Comparison of ENCODE assay signal across 32 cellular contexts in the genomic region with DNA sequence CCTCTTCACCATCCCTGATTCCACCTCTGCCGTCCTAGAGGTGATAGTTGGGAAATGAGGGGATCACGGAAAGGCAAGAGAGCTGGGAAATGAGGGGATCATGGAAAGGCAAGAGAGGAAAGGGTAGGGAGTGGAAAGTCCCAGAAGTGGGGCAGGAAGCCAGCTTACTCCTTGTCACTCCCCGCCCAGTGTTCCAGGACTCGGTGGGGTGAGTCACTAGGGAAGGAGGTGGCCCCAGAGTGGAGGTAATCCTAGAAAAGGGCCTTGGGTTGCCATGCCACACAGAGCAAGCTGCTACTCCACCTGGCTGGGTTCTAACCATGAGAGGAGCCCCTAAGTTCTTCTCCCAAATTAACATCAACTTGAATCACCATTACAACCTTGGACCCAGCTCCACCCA. TPM values are rescaled to one million over a fixed set of nuclear protein-coding genes. Genes with fewer than 3 reads are reported as not detected.
DNase-seq lines count a peak whose midpoint lies in the region; ATAC-seq and TF ChIP-seq lines count a peak whose summit lies in the region.
"Had no signal": no experiment of that assay in that cellular context is flagged by ENCODE, and none has a peak within 500 bp of the region (broad histone marks: within the 10 kb centered on the region; RNA-seq: fewer than 3 reads in every experiment).

No MANE protein-coding gene starts in this region.

- no peak overlapping the region for H2AFZ ChIP-seq in GM23248

- POLR2A ChIA-PET in RWPE1 (lab: Yijun Ruan, JAX; ENCODE audit: low non-redundant PET): no interaction called here

- intact Hi-C loops in Right ventricle myocardium superior (cut with DNase I): no loop called here

- CTCF ChIA-PET in RWPE1 (lab: Yijun Ruan, JAX): interaction anchor here (0.7 to 2.0 kb wide), 4 partner anchors 10 to 30 kb away, joined by 3 to 6 read pairs (median 5); no protein-coding TSS in a partner anchor

- H3K36me3 Mint-ChIP-seq in progenitor cell of endocrine pancreas (ENCODE audit: insufficient read depth): no peaks in the 10 kb centered on the region
- H3K36me3 Mint-ChIP-seq: activated naive CD8-positive, alpha-beta T cell treated with anti-CD3 and anti-CD28 coated beads, Interleukin-2, amount 10 ng/mL, durations not matched to agents 7 days and 5 days; CD8-positive, alpha-beta T cell had no signal

- H3K9me2 ChIP-seq in GM23248 (ENCODE audit: insufficient read depth): no peaks in the 10 kb centered on the region

- peaks cover 49% of the 10 kb centered on the region for H3K27me3 Mint-ChIP-seq in progenitor cell of endocrine pancreas
- H3K27me3 Mint-ChIP-seq: activated T-cell treated with anti-CD3 and anti-CD28 coated beads, Interleukin-2, amount 50 U/mL, for 24 hours had no signal

- DNase-seq in GM23248 (peak; percentile 52), RWPE1 (ENCODE audit: low spot score) (peak; percentile 44), fibroblast of mammary gland (ENCODE audit: low read depth) (peak; percentile 30), renal cortical epithelial cell (ENCODE audit: low read depth) (peak; percentile 47), NCI-H1436 treated with DMSO at 0.1 percent for 48 hours (lab: John Stamatoyannopoulos, UW) (no peak), Kasumi-1 (lab: John Stamatoyannopoulos, UW) (no peak), progenitor cell of endocrine pancreas (ENCODE audit: low spot score, unreplicated experiment) (no peak), Right ventricle myocardium superior (no peak)
- DNase-seq: activated CD4-positive, alpha-beta T cell treated with anti-CD3 and anti-CD28 coated beads for 4 hours; activated gamma-delta T cell; activated naive CD8-positive, alpha-beta T cell treated with anti-CD3 and anti-CD28 coated beads, Interleukin-2, amount 10 ng/mL, durations not matched to agents 7 days and 5 days; activated T-cell treated with anti-CD3 and anti-CD28 coated beads, Interleukin-2, amount 50 U/mL, for 24 hours; CD8-positive, alpha-beta T cell; heart left ventricle; kidney glomerular epithelial cell; NCI-H1417 treated with DMSO at 0.1 percent for 48 hours; NCI-H2107; NCI-H446; SHP77; stimulated activated CD4-positive, alpha-beta T cell treated with anti-CD3 and anti-CD28 coated beads, Interleukin-4, amount 100 ng/mL, for 4 hours; stimulated activated naive CD4-positive, alpha-beta T cell treated with Interleukin-2 at 50 U/mL for 16 hours; testis; uterus had no signal

- no peak overlapping the region for H3K27ac ChIP-seq in GM23248
- peak overlapping the region; percentile 83 for H3K27ac ChIP-seq in RWPE1
- H3K27ac ChIP-seq: heart left ventricle, testis, uterus, VCaP had no signal

- H3K27me3 ChIP-seq in GM23248 (replicated peaks; ENCODE audit: insufficient read depth): no peaks in the 10 kb centered on the region
- H3K27me3 ChIP-seq: testis, uterus had no signal

- no peak overlapping the region for H3K4me2 ChIP-seq in GM23248 (ENCODE audit: unreplicated experiment)

- H3K4me3 ChIP-seq in GM23248 (no peak overlapping the region), fibroblast of mammary gland (ENCODE audit: control insufficient read depth, low read depth, low read length) (no peak overlapping the region)
- H3K4me3 ChIP-seq: heart left ventricle, testis, uterus had no signal

- peaks cover 3% of the 10 kb centered on the region; the same call in 1 of the 2 replicates for H3F3A ChIP-seq in GM23248 (ENCODE audit: insufficient read depth)

- no peaks in the 10 kb centered on the region for H3K36me3 ChIP-seq in GM23248 (ENCODE audit: low read depth)
- H3K36me3 ChIP-seq: heart left ventricle, uterus had no signal

- H3K27ac Mint-ChIP-seq in progenitor cell of endocrine pancreas: no peak overlapping the region
- H3K27ac Mint-ChIP-seq: activated naive CD8-positive, alpha-beta T cell treated with anti-CD3 and anti-CD28 coated beads, Interleukin-2, amount 10 ng/mL, durations not matched to agents 7 days and 5 days; activated T-cell treated with anti-CD3 and anti-CD28 coated beads, Interleukin-2, amount 50 U/mL, for 24 hours; CD8-positive, alpha-beta T cell had no signal

- in situ Hi-C loops in GM23248 (cut with MboI): no loop called here

- no peak for TF ChIP-seq CTCF in RWPE1 (conservative IDR thresholded peaks at IDR 0.05; ENCODE audit: low read depth)
- TF ChIP-seq CTCF in fibroblast of mammary gland (conservative IDR thresholded peaks at IDR 0.05; ENCODE audit: control insufficient read depth, insufficient read depth, low read depth, low read length): no peak
- TF ChIP-seq CTCF in progenitor cell of endocrine pancreas (IDR thresholded peaks at IDR 0.05; ENCODE audit: unreplicated experiment): no peak

- no peaks in the 10 kb centered on the region for H3K9me3 ChIP-seq in GM23248 (ENCODE audit: low read depth)
- H3K9me3 ChIP-seq: heart left ventricle, testis, uterus had no signal

- no peaks in the 10 kb centered on the region for H3K79me2 ChIP-seq in GM23248 (ENCODE audit: insufficient read depth)

- H3K4me1 ChIP-seq in GM23248 (ENCODE audit: insufficient read depth): peaks cover 3% of the 10 kb centered on the region; the same call in 1 of the 2 replicates
- H3K4me1 ChIP-seq: testis, uterus had no signal

- no peak overlapping the region for H3K4me3 Mint-ChIP-seq in progenitor cell of endocrine pancreas (ENCODE audit: low read depth)
- H3K4me3 Mint-ChIP-seq: activated naive CD8-positive, alpha-beta T cell treated with anti-CD3 and anti-CD28 coated beads, Interleukin-2, amount 10 ng/mL, durations not matched to agents 7 days and 5 days; activated T-cell treated with anti-CD3 and anti-CD28 coated beads, Interleukin-2, amount 50 U/mL, for 24 hours; CD8-positive, alpha-beta T cell; neural crest cell had no signal

- H4K20me1 ChIP-seq in GM23248 (ENCODE audit: insufficient read depth): no peaks in the 10 kb centered on the region

- no peak for ATAC-seq in Right ventricle myocardium superior (ENCODE audit: poor library complexity)
- ATAC-seq: CD8-positive, alpha-beta T cell; heart left ventricle; sciatic nerve had no signal

- H3K4me1 Mint-ChIP-seq in progenitor cell of endocrine pancreas (ENCODE audit: low read depth): no peaks in the 10 kb centered on the region
- H3K4me1 Mint-ChIP-seq: neural crest cell had no signal

- no peak overlapping the region for H3K9ac ChIP-seq in GM23248

- 70 to 71% methylated on average over 4 of the region's 4 CpGs for WGBS in GM23248 (ENCODE audit: low coverage in 1 of 2, low lambda C conversion rate in 2 of 2, missing lambda C conversion rate in 2 of 2), 2 experiments

- H3K9me3 Mint-ChIP-seq in progenitor cell of endocrine pancreas (ENCODE audit: low read depth): no peaks in the 10 kb centered on the region
- H3K9me3 Mint-ChIP-seq: activated naive CD8-positive, alpha-beta T cell treated with anti-CD3 and anti-CD28 coated beads, Interleukin-2, amount 10 ng/mL, durations not matched to agents 7 days and 5 days; activated T-cell treated with anti-CD3 and anti-CD28 coated beads, Interleukin-2, amount 50 U/mL, for 24 hours; CD8-positive, alpha-beta T cell; neural crest cell had no signal

RNA-seq across cellular contexts. Expression of a gene that starts 14.8 kb away (rescaled TPM):
- under 0.01 TPM in 1 of 2 replicates, not detected in the other for total RNA-seq in GM23248 (2014; rRNA removed; shearing (Covaris generic))
- 0.11 and 0.19 TPM in 2 replicates for polyA plus RNA-seq in GM23248 (2016; fragmentation: Nextera tagmentation; extraction: Ambion mirVana)
- total RNA-seq in renal cortical epithelial cell: 0.17 TPM in 1 of 2 replicates, not detected in the other
- total RNA-seq in progenitor cell of endocrine pancreas: not detected in 2 replicates
- total RNA-seq in Right ventricle myocardium superior: not detected
- total RNA-seq: A673; activated naive CD8-positive, alpha-beta T cell treated with anti-CD3 and anti-CD28 coated beads, Interleukin-2, amount 10 ng/mL, durations not matched to agents 7 days and 5 days; endothelial cell of umbilical vein; fibroblast of villous mesenchyme; heart left ventricle; neural crest cell; posterior vena cava; sciatic nerve had no signal

RNA-seq across cellular contexts. Expression of a gene that starts 16.0 kb away (rescaled TPM):
- total RNA-seq in GM23248 (2014; rRNA removed; shearing (Covaris generic)): not detected in 2 replicates
- polyA plus RNA-seq in GM23248 (2016; fragmentation: Nextera tagmentation; extraction: Ambion mirVana): not detected in 2 replicates
- not detected in 2 replicates for total RNA-seq in renal cortical epithelial cell
- total RNA-seq in progenitor cell of endocrine pancreas: 0.41 and 0.60 TPM in 2 replicates
- total RNA-seq in Right ventricle myocardium superior: not detected
- total RNA-seq: cerebellum, endothelial cell of umbilical vein, fibroblast of villous mesenchyme, G401, heart left ventricle, neural crest cell, posterior vena cava, sciatic nerve, uterus had no signal
- polyA plus RNA-seq: endothelial cell of umbilical vein, heart left ventricle had no signal

RNA-seq across cellular contexts. Expression of a gene that starts 20.4 kb away (rescaled TPM):
- not detected in 2 replicates for total RNA-seq in GM23248 (2014; rRNA removed; shearing (Covaris generic))
- polyA plus RNA-seq in GM23248 (2016; fragmentation: Nextera tagmentation; extraction: Ambion mirVana): not detected in 2 replicates
- total RNA-seq in renal cortical epithelial cell: not detected in 2 replicates
- total RNA-seq in progenitor cell of endocrine pancreas: 0.47 TPM in 1 of 2 replicates, not detected in the other
- total RNA-seq in Right ventricle myocardium superior: 0.13 TPM
- total RNA-seq: fibroblast of villous mesenchyme had no signal

RNA-seq across cellular contexts. Expression of a gene that starts 48.7 kb away (rescaled TPM):
- total RNA-seq in GM23248 (2014; rRNA removed; shearing (Covaris generic)): 4.4 and 5.1 TPM in 2 replicates
- 5.3 and 5.9 TPM in 2 replicates for polyA plus RNA-seq in GM23248 (2016; fragmentation: Nextera tagmentation; extraction: Ambion mirVana)
- 4.3 and 34.5 TPM in 2 replicates for total RNA-seq in renal cortical epithelial cell
- 37.2 and 40.8 TPM in 2 replicates for total RNA-seq in progenitor cell of endocrine pancreas
- 124 TPM for total RNA-seq in Right ventricle myocardium superior

RNA-seq across cellular contexts. Expression of a gene that starts 59.2 kb away (rescaled TPM):
- 6.2 and 6.5 TPM in 2 replicates for total RNA-seq in GM23248 (2014; rRNA removed; shearing (Covaris generic))
- 25.5 and 27.1 TPM in 2 replicates for polyA plus RNA-seq in GM23248 (2016; fragmentation: Nextera tagmentation; extraction: Ambion mirVana)
- total RNA-seq in renal cortical epithelial cell: 2.6 and 6.2 TPM in 2 replicates
- total RNA-seq in progenitor cell of endocrine pancreas: 46.4 and 48.1 TPM in 2 replicates
- total RNA-seq in Right ventricle myocardium superior: 54.8 TPM

Comparison
In these comparisons a context has a peak if more than half of its experiments do, and no peak if none do; other contexts are left out.
1. DNase-seq: peak in GM23248 (single experiment), RWPE1 (single experiment), fibroblast of mammary gland (single experiment) and renal cortical epithelial cell (single experiment); none in NCI-H1436 treated with DMSO at 0.1 percent for 48 hours (single experiment), Kasumi-1 (0 of 2), progenitor cell of endocrine pancreas (single experiment) and Right ventricle myocardium superior (single experiment).